Comparison of ENCODE assay signal across 27 cellular contexts in genomic region chr6:168154263-168154917, GRCh38.
A peak's percentile ranks its signal among the peaks of the same experiment; 100 is the strongest.
DNase-seq lines count a peak whose midpoint lies in the region; ATAC-seq, FAIRE-seq and TF ChIP-seq lines count a peak whose summit lies in the region.
"Had no signal": no experiment of that assay in that cellular context is flagged by ENCODE, and none has a peak within 500 bp of the region (broad histone marks: within the 10 kb centered on the region; RNA-seq: fewer than 3 reads in every experiment).

No MANE protein-coding gene starts in this region.

- H2BK12ac ChIP-seq in H1 (ENCODE audit: low read depth, low read length): peak overlapping the region; percentile 89; the same call in 1 of the 2 replicates

- WGBS in H1 (ENCODE audit: extremely low coverage in 1 of 2, insufficient coverage in 1 of 2, insufficient read length in 1 of 2, insufficient replicate concordance in 2 of 2, low coverage in 1 of 2, low lambda C conversion rate in 2 of 2, missing lambda C conversion rate in 1 of 2), 2 experiments: 86% methylated on average over 7 of the region's 7 CpGs; no CpG with 5 or more reads in 1 of the 2 experiments
- WGBS in gastroesophageal sphincter (ENCODE audit: low coverage in 1 of 2), 2 donors: 66 to 85% methylated on average over 4 to 6 of the region's 7 CpGs

- H3K79me2 ChIP-seq in H1 (ENCODE audit: control insufficient read depth in 1 of 2, insufficient read depth in 2 of 2, low read length in 2 of 2): no peaks in the 10 kb centered on the region

- ATAC-seq in mucosa of descending colon (peak; percentile 50), gastroesophageal sphincter (no peak)
- ATAC-seq: activated T-helper 17 cell treated with anti-CD3 and anti-CD28 coated beads, Interleukin-2, amount 50 U/mL, for 72 hours; psoas muscle; Right ventricle myocardium inferior; SK-N-SH treated with all-trans-retinoic acid at 6 μM for 48 hours had no signal

- POLR2A ChIA-PET in H1 (lab: Charles Lee; ENCODE audit: partially characterized antibody): interaction anchor here (1.0 to 1.6 kb wide), 2 partner anchors 14 to 21 kb away, joined by 3 to 4 read pairs; no protein-coding TSS in a partner anchor

- no peak overlapping the region for H3K4ac ChIP-seq in H1 (replicated peaks; ENCODE audit: insufficient read length, low read depth, low read length)

- no peak for FAIRE-seq in H1 (lab: Jason Lieb, UNC)
- FAIRE-seq: GM12891, TTC549 had no signal

- H4K91ac ChIP-seq in H1 (replicated peaks; ENCODE audit: insufficient read length, low read length): no peak overlapping the region

- CTCF ChIA-PET in H1 (lab: Charles Lee; ENCODE audit: partially characterized antibody): interaction anchor here (0.6 to 1.3 kb wide), 7 partner anchors 12 to 253 kb away, joined by 3 to 5 read pairs (median 3); partner anchors contain the start of gene DACT2

- H4K20me1 ChIP-seq in H1 (replicated peaks in 1 of 2; ENCODE audit: control insufficient read depth in 1 of 2, insufficient read depth in 2 of 2, low read length in 2 of 2): no peaks in the 10 kb centered on the region
- H4K20me1 ChIP-seq: BLaER1 had no signal

- TF ChIP-seq EP300 in H1 (IDR thresholded peaks at IDR 0.05; ENCODE audit: borderline replicate concordance in 1 of 2, low read depth in 2 of 2, low read length in 2 of 2) (no peak), gastroesophageal sphincter (IDR thresholded peaks at IDR 0.05) (no peak)

- no peaks in the 10 kb centered on the region; the same call in 1 of the 2 replicates for H3K23me2 ChIP-seq in H1 (ENCODE audit: low read depth, low read length)

- H3K36me3 Mint-ChIP-seq in type B pancreatic cell: no peaks in the 10 kb centered on the region
- H3K36me3 Mint-ChIP-seq: activated naive CD4-positive, alpha-beta T cell treated with anti-CD3 and anti-CD28 coated beads, Interleukin-2, amount 50 U/mL, for 24 hours had no signal

- H3K18ac ChIP-seq in H1 (ENCODE audit: extremely low read depth, low read length): no peak overlapping the region

- H3K9me3 ChIP-seq in H1 (ENCODE audit: insufficient read depth in 2 of 2, low read depth in 1 of 2, low read length in 1 of 2) (no peaks in the 10 kb centered on the region), mucosa of descending colon (no peaks in the 10 kb centered on the region), gastroesophageal sphincter (no peaks in the 10 kb centered on the region), HAP-1 (no peaks in the 10 kb centered on the region)
- H3K9me3 ChIP-seq: BLaER1, psoas muscle, suprapubic skin had no signal

- no peak overlapping the region for H3K4me2 ChIP-seq in H1 (ENCODE audit: insufficient read depth in 1 of 2, low read depth in 2 of 2, low read length in 2 of 2)
- H3K4me2 ChIP-seq: BLaER1 had no signal

- H3K9me3 Mint-ChIP-seq in type B pancreatic cell: no peaks in the 10 kb centered on the region
- H3K9me3 Mint-ChIP-seq: activated naive CD4-positive, alpha-beta T cell treated with anti-CD3 and anti-CD28 coated beads, Interleukin-2, amount 50 U/mL, for 24 hours; activated T-helper 17 cell treated with anti-CD3 and anti-CD28 coated beads, Interleukin-2, amount 50 U/mL, for 72 hours; T-helper 1 cell treated with Interleukin-12 subunit alpha and Interleukin-12 subunit beta and Interleukin-4 antibody, amounts not matched to agents 30 μg/mL and 1 μg/mL, for 36 hours had no signal

- H3K4me1 ChIP-seq in H1 (replicated peaks in 1 of 4; ENCODE audit: control insufficient read depth in 3 of 4, insufficient read depth in 4 of 4, low read length in 3 of 4): peaks cover 4 to 12% (median 9%) of the 10 kb centered on the region in 4 experiments; a peak in 6 of 7 replicates
- peaks cover 10% of the 10 kb centered on the region for H3K4me1 ChIP-seq in mucosa of descending colon (ENCODE audit: low read depth)
- peaks cover 0 to 16% (median 7%) of the 10 kb centered on the region in 3 donors for H3K4me1 ChIP-seq in gastroesophageal sphincter
- no peaks in the 10 kb centered on the region for H3K4me1 ChIP-seq in HAP-1
- H3K4me1 ChIP-seq: BLaER1, psoas muscle had no signal

- no peak overlapping the region; the same call in 1 of the 2 replicates for H4K8ac ChIP-seq in H1 (ENCODE audit: extremely low read depth, insufficient read depth, low read length)

- no peak overlapping the region for H3K23ac ChIP-seq in H1 (ENCODE audit: insufficient read length)

- H2BK5ac ChIP-seq in H1 (ENCODE audit: low read depth, low read length): no peak overlapping the region

- H3K27ac Mint-ChIP-seq in type B pancreatic cell: peak overlapping the region; percentile 3
- H3K27ac Mint-ChIP-seq: activated naive CD4-positive, alpha-beta T cell treated with anti-CD3 and anti-CD28 coated beads, Interleukin-2, amount 50 U/mL, for 24 hours; activated T-helper 17 cell treated with anti-CD3 and anti-CD28 coated beads, Interleukin-2, amount 50 U/mL, for 72 hours; T-helper 1 cell treated with Interleukin-12 subunit alpha and Interleukin-12 subunit beta and Interleukin-4 antibody, amounts not matched to agents 30 μg/mL and 1 μg/mL, for 36 hours had no signal

- TF ChIP-seq CTCF in H1 (IDR thresholded peaks at IDR 0.05; ENCODE audit: control extremely low read depth in 1 of 3, insufficient read depth in 1 of 3, low read depth in 1 of 3, low read length in 3 of 3) (no peak), mucosa of descending colon (IDR thresholded peaks at IDR 0.05) (no peak), type B pancreatic cell (conservative IDR thresholded peaks at IDR 0.05) (no peak), gastroesophageal sphincter (IDR thresholded peaks at IDR 0.05) (no peak)

- no peak overlapping the region for H3K56ac ChIP-seq in H1 (replicated peaks; ENCODE audit: insufficient read length, low read depth, low read length)

- H2BK20ac ChIP-seq in H1 (ENCODE audit: low read length): peak overlapping the region; percentile 16

- no peaks in the 10 kb centered on the region for H3K79me1 ChIP-seq in H1 (ENCODE audit: low read depth, low read length)

- H3K36me3 ChIP-seq in H1 (ENCODE audit: control insufficient read depth in 2 of 4, insufficient read depth in 4 of 4, low read length in 3 of 4) (no peaks in the 10 kb centered on the region), mucosa of descending colon (ENCODE audit: low read depth) (no peaks in the 10 kb centered on the region), gastroesophageal sphincter (no peaks in the 10 kb centered on the region), HAP-1 (replicated peaks) (no peaks in the 10 kb centered on the region)
- H3K36me3 ChIP-seq: BLaER1, suprapubic skin had no signal

- H3K14ac ChIP-seq in H1 (ENCODE audit: insufficient read length): no peak overlapping the region

- no peak overlapping the region for H2BK15ac ChIP-seq in H1 (ENCODE audit: low read length)

- H3K27me3 Mint-ChIP-seq in type B pancreatic cell: no peaks in the 10 kb centered on the region

- peak overlapping the region; percentile 15 for H3K4me3 Mint-ChIP-seq in type B pancreatic cell
- H3K4me3 Mint-ChIP-seq: activated naive CD4-positive, alpha-beta T cell treated with anti-CD3 and anti-CD28 coated beads, Interleukin-2, amount 50 U/mL, for 24 hours; activated T-helper 17 cell treated with anti-CD3 and anti-CD28 coated beads, Interleukin-2, amount 50 U/mL, for 72 hours; T-helper 1 cell treated with Interleukin-12 subunit alpha and Interleukin-12 subunit beta and Interleukin-4 antibody, amounts not matched to agents 30 μg/mL and 1 μg/mL, for 36 hours had no signal

- H2AK5ac ChIP-seq in H1 (ENCODE audit: low read depth, low read length): no peak overlapping the region

- H3K4me1 Mint-ChIP-seq in type B pancreatic cell (ENCODE audit: unreplicated experiment): peaks cover 68% of the 10 kb centered on the region
- H3K4me1 Mint-ChIP-seq: activated naive CD4-positive, alpha-beta T cell treated with anti-CD3 and anti-CD28 coated beads, Interleukin-2, amount 50 U/mL, for 24 hours; activated T-helper 17 cell treated with anti-CD3 and anti-CD28 coated beads, Interleukin-2, amount 50 U/mL, for 72 hours had no signal

- no peak overlapping the region for H3K9ac ChIP-seq in H1 (replicated peaks in 1 of 4; ENCODE audit: extremely low read depth in 1 of 4, low read depth in 3 of 4, low read length in 3 of 4)
- H3K9ac ChIP-seq: BLaER1 had no signal

- no peak overlapping the region for H3K27ac ChIP-seq in H1 (ENCODE audit: low read depth, low read length)
- H3K27ac ChIP-seq in gastroesophageal sphincter: no peak overlapping the region
- H3K27ac ChIP-seq: BLaER1, psoas muscle, suprapubic skin had no signal

- TF ChIP-seq POLR2A in H1 (IDR thresholded peaks at IDR 0.05; ENCODE audit: control extremely low read depth in 1 of 2, low read depth in 2 of 2, low read length in 2 of 2): no peak
- no peak for TF ChIP-seq POLR2A in gastroesophageal sphincter (IDR thresholded peaks at IDR 0.05)

- no peak overlapping the region for H2BK120ac ChIP-seq in H1 (replicated peaks; ENCODE audit: low read depth, low read length)

- DNase-seq in NCI-H526 (lab: John Stamatoyannopoulos, UW) (peak; percentile 19 to 87), H1 (ENCODE audit: low read depth in 1 of 2, low spot score in 2 of 2) (peak in 1 of 2 experiments; percentile 32), mucosa of descending colon (peak in 1 of 3 donors; percentile 22), type B pancreatic cell (ENCODE audit: extremely low spot score, unreplicated experiment) (no peak), DMS153 treated with DMSO at 0.1 percent for 48 hours (lab: John Stamatoyannopoulos, UW; ENCODE audit: unreplicated experiment) (no peak), HAP-1 (ENCODE audit: low spot score in 2 of 2) (no peak)
- DNase-seq: activated CD4-positive, alpha-beta T cell treated with anti-CD3 and anti-CD28 coated beads, Interleukin-2, amount 50 U/mL, for 48 hours; activated CD4-positive, CD25-positive, alpha-beta regulatory T cell treated with anti-CD3 and anti-CD28 coated beads, Interleukin-2, amount 50 U/mL, for 72 hours; amygdala; hippocampal formation; mesendoderm; NCI-H1417; NCI-H2029; NCI-H69; occipital lobe; psoas muscle; stimulated activated naive CD4-positive, alpha-beta T cell had no signal

- H3K4me3 ChIP-seq in H1 (ENCODE audit: extremely low read depth in 1 of 4, insufficient read depth in 2 of 4, low read depth in 3 of 4, low read length in 4 of 4): no peak overlapping the region
- no peak overlapping the region for H3K4me3 ChIP-seq in mucosa of descending colon
- H3K4me3 ChIP-seq in gastroesophageal sphincter: no peak overlapping the region
- no peak overlapping the region for H3K4me3 ChIP-seq in HAP-1
- H3K4me3 ChIP-seq: BLaER1, psoas muscle, suprapubic skin had no signal

- H4K5ac ChIP-seq in H1 (ENCODE audit: insufficient read length, low read depth, low read length): no peak overlapping the region

- peaks cover 0 to 2% (median 0%) of the 10 kb centered on the region in 4 experiments; a peak in 1 of 7 replicates for H3K27me3 ChIP-seq in H1 (replicated peaks in 1 of 4; ENCODE audit: control insufficient read depth in 3 of 4, extremely low read depth in 1 of 4, insufficient read depth in 3 of 4, low read length in 3 of 4)
- peaks cover 16% of the 10 kb centered on the region for H3K27me3 ChIP-seq in gastroesophageal sphincter
- no peaks in the 10 kb centered on the region for H3K27me3 ChIP-seq in HAP-1 (ENCODE audit: low read depth)
- H3K27me3 ChIP-seq: BLaER1 had no signal

- in situ Hi-C loops in HAP-1 (cut with MboI; ENCODE audit: low sequenced_read_pairs): no loop called here

- intact Hi-C loops in mucosa of descending colon (cut with DNase I, micrococcal nuclease): loop anchor here in 1 of 2 donors (5.0 kb wide), 1 partner anchor 203 kb away; no protein-coding TSS in a partner anchor

- TF ChIP-seq RAD21 in H1 (IDR thresholded peaks at IDR 0.05 in 1 of 2, conservative IDR thresholded peaks at IDR 0.05 in 1 of 2; ENCODE audit: low read depth in 2 of 2, low read length in 2 of 2): no peak

- no peak overlapping the region for H2AFZ ChIP-seq in H1 (ENCODE audit: low read length)

Comparison
In these comparisons a context has a peak if more than half of its experiments do, and no peak if none do; other contexts are left out.
1. DNase-seq: peak in NCI-H526 (2 of 2); none in type B pancreatic cell (single experiment), DMS153 treated with DMSO at 0.1 percent for 48 hours (single experiment) and HAP-1 (0 of 2).